Comparison of ENCODE assay signal across 1 cellular context in genomic region chr16:67561824-67562525, GRCh38.
TF ChIP-seq lines count a peak whose summit lies in the region.

No MANE protein-coding gene starts in this region.

TF ChIP-seq in WTC11, 78 proteins besides CTCF, POLR2A, EP300 and RAD21 (continued from another document and continues in another):
- TF ChIP-seq ARID4B (CRISPR knock-in tag; IDR thresholded peaks at IDR 0.05; ENCODE audit: borderline replicate concordance): no peak
- TF ChIP-seq ZNF263 (CRISPR knock-in tag; IDR thresholded peaks at IDR 0.05; ENCODE audit: low read depth): no peak
- no peak for TF ChIP-seq SOX15 (CRISPR knock-in tag; IDR thresholded peaks at IDR 0.05)
- no peak for TF ChIP-seq PRRX2 (CRISPR knock-in tag; IDR thresholded peaks at IDR 0.05)
- 0 out of 2 replicates have a peak, but pooled peaks have one; percentile 12 for TF ChIP-seq ELF4 (CRISPR knock-in tag; IDR thresholded peaks at IDR 0.05; ENCODE audit: low read depth)
- no peak for TF ChIP-seq NR1H2 (CRISPR knock-in tag; IDR thresholded peaks at IDR 0.05)
- TF ChIP-seq KAT7 (CRISPR knock-in tag; IDR thresholded peaks at IDR 0.05; ENCODE audit: borderline replicate concordance): no peak
- TF ChIP-seq PREB (CRISPR knock-in tag; IDR thresholded peaks at IDR 0.05; ENCODE audit: borderline replicate concordance): no peak
- TF ChIP-seq ATF6 (CRISPR knock-in tag; IDR thresholded peaks at IDR 0.05): no peak
- TF ChIP-seq ZSCAN18 (CRISPR knock-in tag; IDR thresholded peaks at IDR 0.05): no peak
- TF ChIP-seq CDX4 (CRISPR knock-in tag; IDR thresholded peaks at IDR 0.05; ENCODE audit: borderline replicate concordance): no peak
- TF ChIP-seq ATF2 (CRISPR knock-in tag; IDR thresholded peaks at IDR 0.05; ENCODE audit: borderline replicate concordance, low read depth): no peak
- TF ChIP-seq NFYB (CRISPR knock-in tag; conservative IDR thresholded peaks at IDR 0.05; ENCODE audit: low read depth): no peak
- peak; percentile 72 for TF ChIP-seq USF2 (CRISPR knock-in tag; IDR thresholded peaks at IDR 0.05)
- TF ChIP-seq MXD4 (CRISPR knock-in tag; IDR thresholded peaks at IDR 0.05; ENCODE audit: borderline replicate concordance): no peak
- TF ChIP-seq E2F1 (CRISPR knock-in tag; IDR thresholded peaks at IDR 0.05): no peak
- no peak for TF ChIP-seq ZNF425 (CRISPR knock-in tag; conservative IDR thresholded peaks at IDR 0.05)
- TF ChIP-seq JUN (CRISPR knock-in tag; IDR thresholded peaks at IDR 0.05): no peak
- no peak for TF ChIP-seq GTF2I (CRISPR knock-in tag; conservative IDR thresholded peaks at IDR 0.05)
- TF ChIP-seq IRF1 (CRISPR knock-in tag; IDR thresholded peaks at IDR 0.05): no peak
- TF ChIP-seq ZNF416 (CRISPR knock-in tag; IDR thresholded peaks at IDR 0.05): no peak
- no peak for TF ChIP-seq USF1 (CRISPR knock-in tag; IDR thresholded peaks at IDR 0.05)
- no peak for TF ChIP-seq NFATC4 (CRISPR knock-in tag; IDR thresholded peaks at IDR 0.05)
- no peak for TF ChIP-seq AFF4 (CRISPR knock-in tag; IDR thresholded peaks at IDR 0.05; ENCODE audit: borderline replicate concordance)
- 0 out of 2 replicates have a peak, but pooled peaks have one; percentile 31 for TF ChIP-seq FOXP4 (CRISPR knock-in tag; IDR thresholded peaks at IDR 0.05)
- no peak for TF ChIP-seq TCF7 (CRISPR knock-in tag; IDR thresholded peaks at IDR 0.05; ENCODE audit: low read depth)
